8 cellular contexts compared by ENCODE assay signal in genomic region chr1:1399870-1400575, GRCh38. TPM values are rescaled to one million over a fixed set of nuclear protein-coding genes. Genes with fewer than 3 reads are reported as not detected.
DNase-seq lines count a peak whose midpoint lies in the region; ATAC-seq and TF ChIP-seq lines count a peak whose summit lies in the region.

No MANE protein-coding gene starts in this region.

- peaks cover 50% of the 10 kb centered on the region for H3K4me1 Mint-ChIP-seq in activated T-cell treated with anti-CD3 and anti-CD28 coated beads, Interleukin-2, amount 50 U/mL, for 4 hours (ENCODE audit: low read depth)

- intact Hi-C loops in right cardiac atrium (cut with DNase I) = no loop called here

- peak overlapping the region; percentile 97 for H3K4me3 Mint-ChIP-seq in activated T-cell treated with anti-CD3 and anti-CD28 coated beads, Interleukin-2, amount 50 U/mL, for 4 hours

- H3K9me3 Mint-ChIP-seq in activated T-cell treated with anti-CD3 and anti-CD28 coated beads, Interleukin-2, amount 50 U/mL, for 4 hours = no peaks in the 10 kb centered on the region

- H3K4me2 ChIP-seq in smooth muscle cell = peak overlapping the region; percentile 99

- peak overlapping the region; percentile 1 for H2AFZ ChIP-seq in smooth muscle cell (ENCODE audit: low read depth)

- H3K27me3 ChIP-seq in right cardiac atrium (ENCODE audit: control insufficient read depth, insufficient read depth) (no peaks in the 10 kb centered on the region), smooth muscle cell (ENCODE audit: low read depth) (no peaks in the 10 kb centered on the region)

- ATAC-seq in HG02943 (IDR thresholded peaks at IDR 0.05; ENCODE audit: low read depth, unreplicated experiment) = peak; percentile 8
- ATAC-seq in activated T-cell treated with anti-CD3 and anti-CD28 coated beads, Interleukin-2, amount 50 U/mL, for 4 hours = peak in 1 of 2 donors; percentile 1
- ATAC-seq in right cardiac atrium = peak; percentile 3 to 4
- ATAC-seq in GM18858 (IDR thresholded peaks at IDR 0.05; ENCODE audit: unreplicated experiment) = no peak
- no peak for ATAC-seq in GM18519 (IDR thresholded peaks at IDR 0.05; ENCODE audit: low FRiP score, unreplicated experiment)

- H3K27ac ChIP-seq in right cardiac atrium (ENCODE audit: low read length) (peak overlapping the region; percentile 36), smooth muscle cell (ENCODE audit: low read depth) (peak overlapping the region; percentile 80)

- H4K20me1 ChIP-seq in smooth muscle cell (ENCODE audit: low read depth) = peaks cover 7% of the 10 kb centered on the region

- peak overlapping the region; percentile 91 for H3K9ac ChIP-seq in smooth muscle cell (ENCODE audit: low read depth)

- peaks cover 40% of the 10 kb centered on the region for H3K36me3 Mint-ChIP-seq in activated T-cell treated with anti-CD3 and anti-CD28 coated beads, Interleukin-2, amount 50 U/mL, for 4 hours (ENCODE audit: insufficient read depth)

- H3K9me3 ChIP-seq in right cardiac atrium (ENCODE audit: control insufficient read depth, low read length) (no peaks in the 10 kb centered on the region), smooth muscle cell (replicated peaks; ENCODE audit: low read depth) (no peaks in the 10 kb centered on the region)

- H3F3A ChIP-seq in smooth muscle cell (ENCODE audit: low read depth) = peaks cover 23% of the 10 kb centered on the region

- DNase-seq in EH (ENCODE audit: low read depth) (peak; percentile 32), right cardiac atrium (peak in 1 of 3 donors; percentile 67), smooth muscle cell (lab: John Stamatoyannopoulos, UW; ENCODE audit: unreplicated experiment) (no peak)
- DNase-seq in activated T-cell treated with anti-CD3 and anti-CD28 coated beads, Interleukin-2, amount 50 U/mL, for 4 hours = no peak
- no peak for DNase-seq in stimulated activated CD4-positive, alpha-beta T cell treated with anti-CD3 and anti-CD28 coated beads, Interleukin-4, amount 100 ng/mL, for 4 hours

- H3K4me3 ChIP-seq in right cardiac atrium (ENCODE audit: low read length) = peak overlapping the region; percentile 64
- peak overlapping the region; percentile 97 for H3K4me3 ChIP-seq in smooth muscle cell

- no peaks in the 10 kb centered on the region for H3K36me3 ChIP-seq in smooth muscle cell (ENCODE audit: low read depth)

- no peak for TF ChIP-seq CTCF in smooth muscle cell (IDR thresholded peaks at IDR 0.05; ENCODE audit: borderline replicate concordance, insufficient read depth, poor library complexity, severe bottlenecking)

- H3K79me2 ChIP-seq in smooth muscle cell (ENCODE audit: low read depth) = peaks cover 67% of the 10 kb centered on the region

- no peaks in the 10 kb centered on the region for H3K27me3 Mint-ChIP-seq in activated T-cell treated with anti-CD3 and anti-CD28 coated beads, Interleukin-2, amount 50 U/mL, for 4 hours (ENCODE audit: low read depth)

- 6% methylated on average over 34 of the region's 34 CpGs for WGBS in right cardiac atrium
- 10% methylated on average over 34 of the region's 34 CpGs for WGBS in smooth muscle cell (ENCODE audit: low lambda C conversion rate)

- H3K4me1 ChIP-seq in right cardiac atrium (ENCODE audit: control insufficient read depth, insufficient read depth, low read length) (peaks cover 7% of the 10 kb centered on the region), smooth muscle cell (ENCODE audit: low read depth) (peaks cover 7% of the 10 kb centered on the region)

RNA-seq across cellular contexts. Expression of gene CCNL2, which starts 0.9 kb away (rescaled TPM):
- 100 to 1,000 TPM; 112 to 127 (median 118) TPM for total RNA-seq in activated T-cell treated with anti-CD3 and anti-CD28 coated beads, Interleukin-2, amount 50 U/mL, for 4 hours
- total RNA-seq in right cardiac atrium = 10 to 100 TPM; 61.2 to 83.1 (median 67.2) TPM
- polyA plus RNA-seq in right cardiac atrium = 81.7 TPM
- total RNA-seq in smooth muscle cell = 172 and 180 TPM in 2 replicates
- polyA plus RNA-seq in smooth muscle cell = 144 and 226 TPM in 2 replicates

RNA-seq across cellular contexts. Expression of gene MRPL20, which starts 7.1 kb away (rescaled TPM):
- 100 to 1,000 TPM; 254 to 300 (median 271) TPM for total RNA-seq in activated T-cell treated with anti-CD3 and anti-CD28 coated beads, Interleukin-2, amount 50 U/mL, for 4 hours
- total RNA-seq in right cardiac atrium = 100 to 1,000 TPM; 121 to 144 (median 132) TPM
- 190 TPM for polyA plus RNA-seq in right cardiac atrium
- total RNA-seq in smooth muscle cell = 99.0 and 99.6 TPM in 2 replicates
- 147 and 161 TPM in 2 replicates for polyA plus RNA-seq in smooth muscle cell

RNA-seq across cellular contexts. Expression of gene ANKRD65, which starts 21.1 kb away (rescaled TPM):
- under 1 TPM in 1 of 3 donors, not detected in 2; 0.15 TPM for total RNA-seq in activated T-cell treated with anti-CD3 and anti-CD28 coated beads, Interleukin-2, amount 50 U/mL, for 4 hours
- total RNA-seq in right cardiac atrium = 1 to 10 TPM; 1.6 to 3.6 (median 2.9) TPM
- polyA plus RNA-seq in right cardiac atrium = 4.5 TPM
- total RNA-seq in smooth muscle cell = 5.3 and 10.1 TPM in 2 replicates
- 6.1 and 30.1 TPM in 2 replicates for polyA plus RNA-seq in smooth muscle cell

RNA-seq across cellular contexts. Expression of gene AURKAIP1, which starts 25.0 kb away (rescaled TPM):
- total RNA-seq in activated T-cell treated with anti-CD3 and anti-CD28 coated beads, Interleukin-2, amount 50 U/mL, for 4 hours = 100 to 1,000 TPM; 218 to 244 (median 220) TPM
- total RNA-seq in right cardiac atrium (100 to 1,000 TPM; 175 to 210 (median 188) TPM), smooth muscle cell (60.1 and 81.8 TPM in 2 replicates)
- polyA plus RNA-seq in right cardiac atrium (331 TPM), smooth muscle cell (214 and 245 TPM in 2 replicates)

RNA-seq across cellular contexts. Expression of gene VWA1, which starts 35.5 kb away (rescaled TPM):
- under 1 TPM; 0.18 to 0.58 (median 0.19) TPM for total RNA-seq in activated T-cell treated with anti-CD3 and anti-CD28 coated beads, Interleukin-2, amount 50 U/mL, for 4 hours
- total RNA-seq in right cardiac atrium = 10 to 100 TPM; 25.0 to 38.6 (median 25.6) TPM
- polyA plus RNA-seq in right cardiac atrium = 17.3 TPM
- 25.1 and 29.5 TPM in 2 replicates for total RNA-seq in smooth muscle cell
- 79.2 and 156 TPM in 2 replicates for polyA plus RNA-seq in smooth muscle cell

Comparison
In these comparisons a context has a peak if more than half of its experiments do, and no peak if none do; other contexts are left out.
1. ATAC-seq: peak in HG02943 (single experiment) and right cardiac atrium (2 of 2); none in GM18858 (single experiment) and GM18519 (single experiment).